In genomic region chr11:47514825-47515647, GRCh38 we compare ENCODE assay signal across 8 cellular contexts. TPM values are rescaled to one million over a fixed set of nuclear protein-coding genes. Genes with fewer than 3 reads are reported as not detected.
DNase-seq lines count a peak whose midpoint lies in the region; ATAC-seq, FAIRE-seq and TF ChIP-seq lines count a peak whose summit lies in the region.

No MANE protein-coding gene starts in this region.

- peak; percentile 69 to 70; a peak in 5 of 6 replicates for ATAC-seq in A549
- ATAC-seq in GM18907 (IDR thresholded peaks at IDR 0.05; ENCODE audit: unreplicated experiment), result peak; percentile 38
- ATAC-seq in activated T-cell treated with anti-CD3 and anti-CD28 coated beads, Interleukin-2, amount 50 U/mL, for 72 hours (replicated peaks in 1 of 2), result peak; percentile 98 to 99
- ATAC-seq in heart left ventricle, result peak in 3 of 4 donors; percentile 66 to 78 (median 66)

- H3K4me2 ChIP-seq in A549, result peak overlapping the region; percentile 15; the same call in 1 of the 3 replicates

- no peak for FAIRE-seq in A549 (lab: Jason Lieb, UNC)

- H3K36me3 Mint-ChIP-seq in activated T-cell treated with anti-CD3 and anti-CD28 coated beads, Interleukin-2, amount 50 U/mL, for 72 hours (ENCODE audit: insufficient read depth in 2 of 2), result peaks cover 0 to 5% of the 10 kb centered on the region in 2 donors

- H3K36me3 ChIP-seq in MG63 (peaks cover 11% of the 10 kb centered on the region), heart left ventricle (no peaks in the 10 kb centered on the region)

- H3K27me3 Mint-ChIP-seq in activated T-cell treated with anti-CD3 and anti-CD28 coated beads, Interleukin-2, amount 50 U/mL, for 72 hours (ENCODE audit: low read depth), result no peaks in the 10 kb centered on the region

- no peaks in the 10 kb centered on the region for H3K9me3 Mint-ChIP-seq in activated T-cell treated with anti-CD3 and anti-CD28 coated beads, Interleukin-2, amount 50 U/mL, for 72 hours

- H3K4me1 Mint-ChIP-seq in activated T-cell treated with anti-CD3 and anti-CD28 coated beads, Interleukin-2, amount 50 U/mL, for 72 hours (ENCODE audit: low read depth), result peaks cover 95% of the 10 kb centered on the region

- CTCF ChIA-PET in A549 (lab: Yijun Ruan, JAX), result interaction anchor here (1.2 to 2.2 kb wide), 3 partner anchors 10 to 37 kb away, joined by 3 to 5 read pairs (median 3); no protein-coding TSS in a partner anchor

- 82% methylated on average over 5 of the region's 5 CpGs for WGBS in A549 (ENCODE audit: missing lambda C conversion rate)
- 56 to 64% (median 63%) methylated on average over 5 of the region's 5 CpGs for WGBS in heart left ventricle, 4 donors

- TF ChIP-seq CTCF in A549 (IDR thresholded peaks at IDR 0.05), result no peak
- no peak for TF ChIP-seq CTCF in heart left ventricle (IDR thresholded peaks at IDR 0.05)

- H3K4me1 ChIP-seq in A549, result peaks cover 78% of the 10 kb centered on the region
- H3K4me1 ChIP-seq in heart left ventricle, result peaks cover 10 to 97% (median 81%) of the 10 kb centered on the region in 12 donors

- no peak for TF ChIP-seq RAD21 in A549 (conservative IDR thresholded peaks at IDR 0.05 in 1 of 2, IDR thresholded peaks at IDR 0.05 in 1 of 2)

- TF ChIP-seq POLR2A in A549 (IDR thresholded peaks at IDR 0.05; ENCODE audit: low read length) (no peak), heart left ventricle (IDR thresholded peaks at IDR 0.05) (no peak)

- H3K27me3 ChIP-seq in MG63, result no peaks in the 10 kb centered on the region
- no peaks in the 10 kb centered on the region for H3K27me3 ChIP-seq in heart left ventricle

- peak overlapping the region; percentile 48 for H3K27ac Mint-ChIP-seq in activated T-cell treated with anti-CD3 and anti-CD28 coated beads, Interleukin-2, amount 50 U/mL, for 72 hours

- peak overlapping the region; percentile 25 to 70 for H3K4me3 Mint-ChIP-seq in activated T-cell treated with anti-CD3 and anti-CD28 coated beads, Interleukin-2, amount 50 U/mL, for 72 hours

- POLR2A ChIA-PET in A549 (lab: Yijun Ruan, JAX), result no interaction called here

- TF ChIP-seq EP300 in A549 (IDR thresholded peaks at IDR 0.05), result no peak

- intact Hi-C loops in heart left ventricle (cut with DNase I), result loop anchor here in 1 of 10 donors (5.0 kb wide), 1 partner anchor 37 kb away; the partner anchor contains the start of gene CELF1

- DNase-seq in A549 (ENCODE audit: low read depth in 1 of 2, low spot score in 1 of 2), result peak in 1 of 2 experiments; percentile 26
- peak; percentile 46 for DNase-seq in MG63
- DNase-seq in activated T-cell treated with anti-CD3 and anti-CD28 coated beads, Interleukin-2, amount 50 U/mL, for 72 hours, result peak; percentile 53 to 73
- DNase-seq in heart left ventricle, result peak in 1 of 5 donors; percentile 20
- DNase-seq in stimulated activated CD4-positive, alpha-beta T cell treated with anti-CD3 and anti-CD28 coated beads, Interleukin-2, amount 100 ng/mL, for 4 hours (ENCODE audit: low read depth), result peak; percentile 26
- no peak for DNase-seq in NCI-H2196 treated with DMSO at 0.1 percent for 48 hours (lab: John Stamatoyannopoulos, UW; ENCODE audit: unreplicated experiment)
- DNase-seq in pons (ENCODE audit: low spot score), result no peak

- H3K27ac ChIP-seq in A549 (peak overlapping the region in 1 of 2 experiments; percentile 79; a peak in 3 of 6 replicates), heart left ventricle (peak overlapping the region in 5 of 12 donors; percentile 29 to 83 (median 32))

- no peaks in the 10 kb centered on the region for H3K9me3 ChIP-seq in A549
- H3K9me3 ChIP-seq in MG63, result no peaks in the 10 kb centered on the region
- no peaks in the 10 kb centered on the region for H3K9me3 ChIP-seq in heart left ventricle

- H3K4me3 ChIP-seq in A549 (no peak overlapping the region), MG63 (no peak overlapping the region), heart left ventricle (no peak overlapping the region)

TF ChIP-seq in A549, 52 proteins besides CTCF, POLR2A, EP300 and RAD21:
- no peak for TF ChIP-seq FOSL2 (IDR thresholded peaks at IDR 0.05)
- no peak for TF ChIP-seq FOSL2 (CRISPR knock-in tag; IDR thresholded peaks at IDR 0.05)
- TF ChIP-seq ZNF302 (CRISPR knock-in tag; IDR thresholded peaks at IDR 0.05), result no peak
- TF ChIP-seq FOSB (CRISPR knock-in tag; IDR thresholded peaks at IDR 0.05), result no peak
- TF ChIP-seq SMC3 (IDR thresholded peaks at IDR 0.05), result no peak

RNA-seq across cellular contexts. Expression of gene CELF1, which starts 37.9 kb away (rescaled TPM):
- polyA plus RNA-seq in A549 (2011; rRNA removed) (137 and 138 TPM in 2 replicates), A549 (2017; fragmentation: RNase III; extraction: RNeasy Plus Mini Kit Qiagen cat#74134 plus additional on column Dnase treatment) (51.4 to 54.1 TPM (median 53.8 TPM) in 3 replicates), heart left ventricle (10 to 100 TPM; 27.3 to 65.2 TPM)
- 41.9 and 60.7 TPM in 2 replicates for polyA plus RNA-seq in A549 (2012; cell fraction: cytosol; rRNA removed)
- polyA plus RNA-seq in A549 (2012; cell fraction: nucleus; rRNA removed), result 85.9 and 116 TPM in 2 replicates
- 186 and 188 TPM in 2 replicates for polyA minus RNA-seq in A549 (2011; rRNA and poly(A)+ RNA removed)
- 69.3 and 86.9 TPM in 2 replicates for total RNA-seq in MG63 (2014; rRNA removed; shearing (Covaris generic); ENCODE audit: low replicate concordance)
- 100 to 1,000 TPM; 128 to 149 TPM for total RNA-seq in activated T-cell treated with anti-CD3 and anti-CD28 coated beads, Interleukin-2, amount 50 U/mL, for 72 hours
- total RNA-seq in heart left ventricle, result 100 to 1,000 TPM in 2 of 9 donors, 10 to 100 TPM in 7; 63.3 to 111 (median 88.6) TPM

RNA-seq across cellular contexts. Expression of gene PTPMT1, which starts 50.4 kb away (rescaled TPM):
- polyA plus RNA-seq in A549 (2011; rRNA removed), result 58.8 and 69.2 TPM in 2 replicates
- polyA plus RNA-seq in A549 (2012; cell fraction: cytosol; rRNA removed), result 101 and 110 TPM in 2 replicates
- polyA plus RNA-seq in A549 (2012; cell fraction: nucleus; rRNA removed), result 51.0 and 55.2 TPM in 2 replicates
- 57.0 to 68.2 TPM (median 63.4 TPM) in 3 replicates for polyA plus RNA-seq in A549 (2017; fragmentation: RNase III; extraction: RNeasy Plus Mini Kit Qiagen cat#74134 plus additional on column Dnase treatment)
- 23.8 and 31.3 TPM in 2 replicates for polyA minus RNA-seq in A549 (2011; rRNA and poly(A)+ RNA removed)
- 24.4 and 86.0 TPM in 2 replicates for total RNA-seq in MG63 (2014; rRNA removed; shearing (Covaris generic); ENCODE audit: low replicate concordance)
- 10 to 100 TPM; 37.0 to 40.1 TPM for total RNA-seq in activated T-cell treated with anti-CD3 and anti-CD28 coated beads, Interleukin-2, amount 50 U/mL, for 72 hours
- total RNA-seq in heart left ventricle, result 10 to 100 TPM; 17.4 to 77.4 (median 22.7) TPM
- polyA plus RNA-seq in heart left ventricle, result 10 to 100 TPM; 37.2 to 50.8 TPM

Comparison
In these comparisons a context has a peak if more than half of its experiments do, and no peak if none do; other contexts are left out.
1. ATAC-seq: peak in every context shown above with its lines; median percentile 98 in activated T-cell treated with anti-CD3 and anti-CD28 coated beads, Interleukin-2, amount 50 U/mL, for 72 hours; 70 in A549; 66 in heart left ventricle; 38 in GM18907.
2. DNase-seq: peak in MG63 (single experiment), activated T-cell treated with anti-CD3 and anti-CD28 coated beads, Interleukin-2, amount 50 U/mL, for 72 hours (2 of 2) and stimulated activated CD4-positive, alpha-beta T cell treated with anti-CD3 and anti-CD28 coated beads, Interleukin-2, amount 100 ng/mL, for 4 hours (single experiment); none in NCI-H2196 treated with DMSO at 0.1 percent for 48 hours (single experiment) and pons (single experiment).